ENCODE assay signal across 15 cellular contexts in genomic region chr1:194151056-194151455, GRCh38.
DNase-seq lines count a peak whose midpoint lies in the region; ATAC-seq and TF ChIP-seq lines count a peak whose summit lies in the region.
"Had no signal": no experiment of that assay in that cellular context is flagged by ENCODE, and none has a peak within 500 bp of the region (broad histone marks: within the 10 kb centered on the region; RNA-seq: fewer than 3 reads in every experiment).

No MANE protein-coding gene starts in this region.

- DNase-seq in natural killer cell treated with Interleukin-12 subunit alpha and Interleukin-12 subunit beta and Interleukin-15 and Interleukin-18, amount 100 ng/mL, for 72 hours (ENCODE audit: low spot score): no peak
- DNase-seq in natural killer cell (no peak), left cardiac atrium (no peak), endothelial cell (ENCODE audit: low spot score) (no peak), tibial artery (no peak)
- DNase-seq in activated T-helper 1 cell treated with anti-CD3 and anti-CD28 coated beads, Interleukin-12 subunit alpha, Interleukin-12 subunit beta, Interleukin-2, Interleukin-4 antibody, amounts not matched to agents 30 ng/mL and 10 ng/mL and 1 ng/mL, durations not matched to agents 14 hours and 24 hours and 36 hours (ENCODE audit: low spot score): no peak
- DNase-seq: foreskin melanocyte, NCI-H1930, PC-3, right cardiac atrium had no signal

- no peaks in the 10 kb centered on the region for H3K36me3 Mint-ChIP-seq in natural killer cell treated with Interleukin-12 subunit alpha and Interleukin-12 subunit beta and Interleukin-15 and Interleukin-18, amount 100 ng/mL, for 72 hours
- H3K36me3 Mint-ChIP-seq in natural killer cell (no peaks in the 10 kb centered on the region), endothelial cell (ENCODE audit: low read depth, unreplicated experiment) (no peaks in the 10 kb centered on the region)
- H3K36me3 Mint-ChIP-seq in activated T-helper 1 cell treated with anti-CD3 and anti-CD28 coated beads, Interleukin-12 subunit alpha, Interleukin-12 subunit beta, Interleukin-2, Interleukin-4 antibody, amounts not matched to agents 30 ng/mL and 10 ng/mL and 1 ng/mL, durations not matched to agents 14 hours and 24 hours and 36 hours (ENCODE audit: low read depth): no peaks in the 10 kb centered on the region
- H3K36me3 Mint-ChIP-seq in stimulated activated memory B cell treated with anti-CD40 and anti-IgM and Interleukin-4, amounts not matched to agents 10 μg/mL and 1 μg/mL and 100 μg/mL, for 72 hours: no peaks in the 10 kb centered on the region

- peaks cover 2 to 5% of the 10 kb centered on the region in 2 donors for H3K4me1 Mint-ChIP-seq in natural killer cell treated with Interleukin-12 subunit alpha and Interleukin-12 subunit beta and Interleukin-15 and Interleukin-18, amount 100 ng/mL, for 72 hours (ENCODE audit: low read depth in 2 of 2)
- H3K4me1 Mint-ChIP-seq in natural killer cell (no peaks in the 10 kb centered on the region), endothelial cell (ENCODE audit: unreplicated experiment) (no peaks in the 10 kb centered on the region)
- no peaks in the 10 kb centered on the region for H3K4me1 Mint-ChIP-seq in activated T-helper 1 cell treated with anti-CD3 and anti-CD28 coated beads, Interleukin-12 subunit alpha, Interleukin-12 subunit beta, Interleukin-2, Interleukin-4 antibody, amounts not matched to agents 30 ng/mL and 10 ng/mL and 1 ng/mL, durations not matched to agents 14 hours and 24 hours and 36 hours (ENCODE audit: low read depth)
- peaks cover 7% of the 10 kb centered on the region for H3K4me1 Mint-ChIP-seq in stimulated activated memory B cell treated with anti-CD40 and anti-IgM and Interleukin-4, amounts not matched to agents 10 μg/mL and 1 μg/mL and 100 μg/mL, for 72 hours
- H3K4me1 Mint-ChIP-seq: neural crest cell had no signal

- H3K4me1 ChIP-seq in tibial artery: no peaks in the 10 kb centered on the region
- H3K4me1 ChIP-seq: SJSA1 had no signal

- intact Hi-C loops in natural killer cell (cut with micrococcal nuclease): no loop called here
- intact Hi-C loops in activated T-helper 1 cell treated with anti-CD3 and anti-CD28 coated beads, Interleukin-12 subunit alpha, Interleukin-12 subunit beta, Interleukin-2, Interleukin-4 antibody, amounts not matched to agents 30 ng/mL and 10 ng/mL and 1 ng/mL, durations not matched to agents 14 hours and 24 hours and 36 hours (cut with micrococcal nuclease): no loop called here
- intact Hi-C loops in left cardiac atrium (cut with DNase I): no loop called here
- intact Hi-C loops in tibial artery (cut with DNase I; ENCODE audit: low total_unique reads): no loop called here

- no peak for TF ChIP-seq CTCF in natural killer cell (IDR thresholded peaks at IDR 0.05)
- no peak for TF ChIP-seq CTCF in endothelial cell (IDR thresholded peaks at IDR 0.05; ENCODE audit: unreplicated experiment)
- no peak for TF ChIP-seq CTCF in tibial artery (IDR thresholded peaks at IDR 0.05)

- no peak for ATAC-seq in natural killer cell treated with Interleukin-12 subunit alpha and Interleukin-12 subunit beta and Interleukin-15 and Interleukin-18, amount 100 ng/mL, for 72 hours
- ATAC-seq in natural killer cell (no peak), HG03432 (IDR thresholded peaks at IDR 0.05; ENCODE audit: unreplicated experiment) (peak; percentile 54), left cardiac atrium (no peak)
- ATAC-seq in stimulated activated memory B cell treated with anti-CD40 and anti-IgM and Interleukin-4, amounts not matched to agents 10 μg/mL and 1 μg/mL and 100 μg/mL, for 72 hours: no peak
- ATAC-seq: PC-3, right cardiac atrium had no signal

- H3K4me3 Mint-ChIP-seq in natural killer cell treated with Interleukin-12 subunit alpha and Interleukin-12 subunit beta and Interleukin-15 and Interleukin-18, amount 100 ng/mL, for 72 hours: peak overlapping the region; percentile 57
- no peak overlapping the region for H3K4me3 Mint-ChIP-seq in natural killer cell
- peak overlapping the region; percentile 6 for H3K4me3 Mint-ChIP-seq in activated T-helper 1 cell treated with anti-CD3 and anti-CD28 coated beads, Interleukin-12 subunit alpha, Interleukin-12 subunit beta, Interleukin-2, Interleukin-4 antibody, amounts not matched to agents 30 ng/mL and 10 ng/mL and 1 ng/mL, durations not matched to agents 14 hours and 24 hours and 36 hours
- peak overlapping the region; percentile 52 for H3K4me3 Mint-ChIP-seq in stimulated activated memory B cell treated with anti-CD40 and anti-IgM and Interleukin-4, amounts not matched to agents 10 μg/mL and 1 μg/mL and 100 μg/mL, for 72 hours
- no peak overlapping the region for H3K4me3 Mint-ChIP-seq in endothelial cell (ENCODE audit: unreplicated experiment)
- H3K4me3 Mint-ChIP-seq: neural crest cell had no signal

- H3K36me3 ChIP-seq in tibial artery: no peaks in the 10 kb centered on the region
- H3K36me3 ChIP-seq: SJSA1 had no signal

- no peak overlapping the region for H3K27ac Mint-ChIP-seq in natural killer cell treated with Interleukin-12 subunit alpha and Interleukin-12 subunit beta and Interleukin-15 and Interleukin-18, amount 100 ng/mL, for 72 hours
- no peak overlapping the region for H3K27ac Mint-ChIP-seq in natural killer cell
- H3K27ac Mint-ChIP-seq in activated T-helper 1 cell treated with anti-CD3 and anti-CD28 coated beads, Interleukin-12 subunit alpha, Interleukin-12 subunit beta, Interleukin-2, Interleukin-4 antibody, amounts not matched to agents 30 ng/mL and 10 ng/mL and 1 ng/mL, durations not matched to agents 14 hours and 24 hours and 36 hours: no peak overlapping the region
- H3K27ac Mint-ChIP-seq in stimulated activated memory B cell treated with anti-CD40 and anti-IgM and Interleukin-4, amounts not matched to agents 10 μg/mL and 1 μg/mL and 100 μg/mL, for 72 hours: no peak overlapping the region
- no peak overlapping the region for H3K27ac Mint-ChIP-seq in endothelial cell (ENCODE audit: unreplicated experiment)

- peaks cover 3% of the 10 kb centered on the region for H3K9me3 Mint-ChIP-seq in natural killer cell treated with Interleukin-12 subunit alpha and Interleukin-12 subunit beta and Interleukin-15 and Interleukin-18, amount 100 ng/mL, for 72 hours
- H3K9me3 Mint-ChIP-seq in natural killer cell (peaks cover 0 to 2% of the 10 kb centered on the region in 2 donors), endothelial cell (ENCODE audit: unreplicated experiment) (no peaks in the 10 kb centered on the region)
- H3K9me3 Mint-ChIP-seq in activated T-helper 1 cell treated with anti-CD3 and anti-CD28 coated beads, Interleukin-12 subunit alpha, Interleukin-12 subunit beta, Interleukin-2, Interleukin-4 antibody, amounts not matched to agents 30 ng/mL and 10 ng/mL and 1 ng/mL, durations not matched to agents 14 hours and 24 hours and 36 hours: no peaks in the 10 kb centered on the region
- H3K9me3 Mint-ChIP-seq in stimulated activated memory B cell treated with anti-CD40 and anti-IgM and Interleukin-4, amounts not matched to agents 10 μg/mL and 1 μg/mL and 100 μg/mL, for 72 hours: no peaks in the 10 kb centered on the region
- H3K9me3 Mint-ChIP-seq: neural crest cell had no signal

- H3K9me3 ChIP-seq in tibial artery: no peaks in the 10 kb centered on the region
- H3K9me3 ChIP-seq: SJSA1 had no signal

- H3K4me3 ChIP-seq in tibial artery: no peak overlapping the region
- H3K4me3 ChIP-seq: lung, SJSA1 had no signal

- H3K27me3 ChIP-seq in tibial artery: no peaks in the 10 kb centered on the region
- H3K27me3 ChIP-seq: SJSA1 had no signal

- no peak overlapping the region for H3K27ac ChIP-seq in tibial artery
- H3K27ac ChIP-seq: SJSA1 had no signal

- no peaks in the 10 kb centered on the region for H3K27me3 Mint-ChIP-seq in natural killer cell treated with Interleukin-12 subunit alpha and Interleukin-12 subunit beta and Interleukin-15 and Interleukin-18, amount 100 ng/mL, for 72 hours
- no peaks in the 10 kb centered on the region for H3K27me3 Mint-ChIP-seq in natural killer cell (ENCODE audit: low read depth in 2 of 2)
- no peaks in the 10 kb centered on the region for H3K27me3 Mint-ChIP-seq in activated T-helper 1 cell treated with anti-CD3 and anti-CD28 coated beads, Interleukin-12 subunit alpha, Interleukin-12 subunit beta, Interleukin-2, Interleukin-4 antibody, amounts not matched to agents 30 ng/mL and 10 ng/mL and 1 ng/mL, durations not matched to agents 14 hours and 24 hours and 36 hours (ENCODE audit: insufficient read depth)
- no peaks in the 10 kb centered on the region for H3K27me3 Mint-ChIP-seq in stimulated activated memory B cell treated with anti-CD40 and anti-IgM and Interleukin-4, amounts not matched to agents 10 μg/mL and 1 μg/mL and 100 μg/mL, for 72 hours
- H3K27me3 Mint-ChIP-seq in endothelial cell (ENCODE audit: unreplicated experiment): no peaks in the 10 kb centered on the region

Comparison
In these comparisons a context has a peak if more than half of its experiments do, and no peak if none do; other contexts are left out.
1. H3K4me3 Mint-ChIP-seq: peak in natural killer cell treated with Interleukin-12 subunit alpha and Interleukin-12 subunit beta and Interleukin-15 and Interleukin-18, amount 100 ng/mL, for 72 hours (single experiment), activated T-helper 1 cell treated with anti-CD3 and anti-CD28 coated beads, Interleukin-12 subunit alpha, Interleukin-12 subunit beta, Interleukin-2, Interleukin-4 antibody, amounts not matched to agents 30 ng/mL and 10 ng/mL and 1 ng/mL, durations not matched to agents 14 hours and 24 hours and 36 hours (single experiment) and stimulated activated memory B cell treated with anti-CD40 and anti-IgM and Interleukin-4, amounts not matched to agents 10 μg/mL and 1 μg/mL and 100 μg/mL, for 72 hours (single experiment); none in natural killer cell (single experiment) and endothelial cell (single experiment).